Comparison of ENCODE assay signal across 29 cellular contexts in the genomic region with DNA sequence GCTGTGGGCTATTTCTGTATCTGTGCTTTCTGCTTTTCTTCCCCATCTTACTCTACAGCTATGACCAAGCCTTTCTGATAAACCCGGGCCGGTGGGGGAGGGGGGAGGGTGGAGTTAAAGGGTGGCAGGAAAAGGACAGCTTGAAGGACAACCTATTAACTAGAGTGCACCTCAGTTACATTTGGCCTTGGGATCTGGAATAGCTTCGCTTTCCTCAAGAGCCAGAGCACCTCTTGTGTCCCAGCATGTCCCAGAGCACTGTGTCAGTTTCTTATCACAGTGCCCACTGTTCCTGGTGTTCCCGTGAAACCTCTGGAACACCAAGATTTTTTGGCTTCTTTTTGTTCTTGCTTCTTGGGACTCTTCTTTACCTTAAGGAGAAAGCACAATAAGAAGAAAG.
"Had no signal": no experiment of that assay in that cellular context is flagged by ENCODE, and none has a peak within 500 bp of the region (broad histone marks: within the 10 kb centered on the region; RNA-seq: fewer than 3 reads in every experiment).

No MANE protein-coding gene starts in this region.

- H3K9me3 ChIP-seq: ascending aorta, breast epithelium, esophagus muscularis mucosa, gastrocnemius medialis had no signal

- ATAC-seq: activated CD4-positive, alpha-beta T cell treated with anti-CD3 and anti-CD28 coated beads for 36 hours; activated naive CD4-positive, alpha-beta T cell treated with anti-CD3 and anti-CD28 coated beads, Interleukin-2, amount 50 U/mL, for 72 hours; activated T-cell treated with anti-CD3 and anti-CD28 coated beads, Interleukin-2, amount 50 U/mL, for 72 hours; effector memory CD8-positive, alpha-beta T cell; foreskin keratinocyte; gastrocnemius medialis had no signal

- H3K4me3 ChIP-seq: ascending aorta, breast epithelium, esophagus muscularis mucosa, gastrocnemius medialis had no signal

- H3K4me1 ChIP-seq: ascending aorta, breast epithelium, foreskin keratinocyte, gastrocnemius medialis had no signal

- H3K4me3 Mint-ChIP-seq: activated CD4-positive, alpha-beta memory T cell treated with anti-CD3 and anti-CD28 coated beads, Interleukin-2, amount 10 ng/mL, durations not matched to agents 7 days and 5 days; activated CD4-positive, alpha-beta T cell treated with anti-CD3 and anti-CD28 coated beads for 36 hours; activated CD4-positive, alpha-beta T cell treated with anti-CD3 and anti-CD28 coated beads, Interleukin-2, amount 10 ng/mL, durations not matched to agents 24 days and 14 days; activated naive CD4-positive, alpha-beta T cell treated with anti-CD3 and anti-CD28 coated beads, Interleukin-2, amount 10 ng/mL, durations not matched to agents 7 days and 5 days; activated naive CD8-positive, alpha-beta T cell treated with anti-CD3 and anti-CD28 coated beads, Interleukin-2, amount 10 ng/mL, durations not matched to agents 7 days and 5 days; activated T-cell treated with anti-CD3 and anti-CD28 coated beads, Interleukin-2, amount 50 U/mL, for 24 hours; activated T-cell treated with anti-CD3 and anti-CD28 coated beads, Interleukin-2, amount 50 U/mL, for 72 hours; brain; effector memory CD8-positive, alpha-beta T cell had no signal

- H3K36me3 ChIP-seq: ascending aorta, breast epithelium, gastrocnemius medialis had no signal

- H3K27me3 Mint-ChIP-seq: activated CD4-positive, alpha-beta memory T cell treated with anti-CD3 and anti-CD28 coated beads, Interleukin-2, amount 10 ng/mL, durations not matched to agents 7 days and 5 days; activated CD4-positive, alpha-beta T cell treated with anti-CD3 and anti-CD28 coated beads, Interleukin-2, amount 10 ng/mL, durations not matched to agents 24 days and 14 days; activated naive CD4-positive, alpha-beta T cell treated with anti-CD3 and anti-CD28 coated beads, Interleukin-2, amount 10 ng/mL, durations not matched to agents 7 days and 5 days; activated naive CD8-positive, alpha-beta T cell treated with anti-CD3 and anti-CD28 coated beads, Interleukin-2, amount 10 ng/mL, durations not matched to agents 7 days and 5 days; activated T-cell treated with anti-CD3 and anti-CD28 coated beads, Interleukin-2, amount 50 U/mL, for 24 hours; brain had no signal

- H3K9me3 Mint-ChIP-seq: activated CD4-positive, alpha-beta T cell treated with anti-CD3 and anti-CD28 coated beads, Interleukin-2, amount 10 ng/mL, durations not matched to agents 24 days and 14 days; activated naive CD4-positive, alpha-beta T cell treated with anti-CD3 and anti-CD28 coated beads, Interleukin-2, amount 50 U/mL, for 72 hours; activated T-cell treated with anti-CD3 and anti-CD28 coated beads, Interleukin-2, amount 50 U/mL, for 24 hours; effector memory CD8-positive, alpha-beta T cell had no signal

- DNase-seq: activated CD4-positive, alpha-beta memory T cell treated with anti-CD3 and anti-CD28 coated beads, Interleukin-2, amount 10 ng/mL, durations not matched to agents 7 days and 5 days; activated CD4-positive, alpha-beta T cell treated with anti-CD3 and anti-CD28 coated beads for 36 hours; activated CD4-positive, alpha-beta T cell treated with anti-CD3 and anti-CD28 coated beads, Interleukin-2, amount 10 ng/mL, durations not matched to agents 24 days and 14 days; activated CD4-positive, alpha-beta T cell treated with anti-CD3 and anti-CD28 coated beads, Interleukin-2, amount 50 U/mL, for 4 hours; activated CD4-positive, CD25-positive, alpha-beta regulatory T cell; activated CD4-positive, CD25-positive, alpha-beta regulatory T cell treated with anti-CD3 and anti-CD28 coated beads, Interleukin-2, amount 50 U/mL, for 72 hours; activated CD8-positive, alpha-beta memory T cell treated with anti-CD3 and anti-CD28 coated beads, Interleukin-2, amount 50 U/mL, for 48 hours; activated gamma-delta T cell; activated naive CD4-positive, alpha-beta T cell; activated naive CD4-positive, alpha-beta T cell treated with anti-CD3 and anti-CD28 coated beads, Interleukin-2, amount 10 ng/mL, durations not matched to agents 7 days and 5 days; activated naive CD8-positive, alpha-beta T cell treated with anti-CD3 and anti-CD28 coated beads, Interleukin-2, amount 10 ng/mL, durations not matched to agents 7 days and 5 days; activated T-cell treated with anti-CD3 and anti-CD28 coated beads for 4 hours; activated T-cell treated with anti-CD3 and anti-CD28 coated beads, Interleukin-2, amount 50 U/mL, for 24 hours; activated T-cell treated with anti-CD3 and anti-CD28 coated beads, Interleukin-2, amount 50 U/mL, for 72 hours; caudate nucleus; cortex of kidney; dermis blood vessel endothelial cell; effector CD4-positive, alpha-beta T cell; effector memory CD8-positive, alpha-beta T cell; erythroblast; foreskin keratinocyte; gastrocnemius medialis; glutamatergic neuron; T-helper 2 cell had no signal

- H3K27ac Mint-ChIP-seq: activated CD4-positive, alpha-beta memory T cell treated with anti-CD3 and anti-CD28 coated beads, Interleukin-2, amount 10 ng/mL, durations not matched to agents 7 days and 5 days; activated CD4-positive, alpha-beta T cell treated with anti-CD3 and anti-CD28 coated beads for 36 hours; activated CD4-positive, alpha-beta T cell treated with anti-CD3 and anti-CD28 coated beads, Interleukin-2, amount 10 ng/mL, durations not matched to agents 24 days and 14 days; activated naive CD4-positive, alpha-beta T cell treated with anti-CD3 and anti-CD28 coated beads, Interleukin-2, amount 10 ng/mL, durations not matched to agents 7 days and 5 days; activated naive CD4-positive, alpha-beta T cell treated with anti-CD3 and anti-CD28 coated beads, Interleukin-2, amount 50 U/mL, for 72 hours; activated naive CD8-positive, alpha-beta T cell treated with anti-CD3 and anti-CD28 coated beads, Interleukin-2, amount 10 ng/mL, durations not matched to agents 7 days and 5 days; activated T-cell treated with anti-CD3 and anti-CD28 coated beads, Interleukin-2, amount 50 U/mL, for 24 hours; activated T-cell treated with anti-CD3 and anti-CD28 coated beads, Interleukin-2, amount 50 U/mL, for 72 hours; brain; effector memory CD8-positive, alpha-beta T cell had no signal

- H3K27me3 ChIP-seq: ascending aorta, breast epithelium, esophagus muscularis mucosa, foreskin keratinocyte, gastrocnemius medialis had no signal

- H3K36me3 Mint-ChIP-seq: activated naive CD4-positive, alpha-beta T cell treated with anti-CD3 and anti-CD28 coated beads, Interleukin-2, amount 10 ng/mL, durations not matched to agents 7 days and 5 days; activated naive CD4-positive, alpha-beta T cell treated with anti-CD3 and anti-CD28 coated beads, Interleukin-2, amount 50 U/mL, for 72 hours; activated naive CD8-positive, alpha-beta T cell treated with anti-CD3 and anti-CD28 coated beads, Interleukin-2, amount 10 ng/mL, durations not matched to agents 7 days and 5 days; brain had no signal

- H3K4me1 Mint-ChIP-seq: activated CD4-positive, alpha-beta memory T cell treated with anti-CD3 and anti-CD28 coated beads, Interleukin-2, amount 10 ng/mL, durations not matched to agents 7 days and 5 days; activated CD4-positive, alpha-beta T cell treated with anti-CD3 and anti-CD28 coated beads for 36 hours; activated CD4-positive, alpha-beta T cell treated with anti-CD3 and anti-CD28 coated beads, Interleukin-2, amount 10 ng/mL, durations not matched to agents 24 days and 14 days; activated naive CD4-positive, alpha-beta T cell treated with anti-CD3 and anti-CD28 coated beads, Interleukin-2, amount 10 ng/mL, durations not matched to agents 7 days and 5 days; activated naive CD8-positive, alpha-beta T cell treated with anti-CD3 and anti-CD28 coated beads, Interleukin-2, amount 10 ng/mL, durations not matched to agents 7 days and 5 days; brain had no signal

- H3K27ac ChIP-seq: ascending aorta, breast epithelium, esophagus muscularis mucosa, foreskin keratinocyte, gastrocnemius medialis had no signal
